ENCODE assay signal across 21 cellular contexts in genomic region chr11:134542401-134543143, GRCh38.
DNase-seq lines count a peak whose midpoint lies in the region; ATAC-seq and TF ChIP-seq lines count a peak whose summit lies in the region.
"Had no signal": no experiment of that assay in that cellular context is flagged by ENCODE, and none has a peak within 500 bp of the region (broad histone marks: within the 10 kb centered on the region; RNA-seq: fewer than 3 reads in every experiment).

No MANE protein-coding gene starts in this region.

- H3K9me3 ChIP-seq in mucosa of descending colon: no peaks in the 10 kb centered on the region
- H3K9me3 ChIP-seq: BLaER1, esophagus muscularis mucosa had no signal

- ATAC-seq in Right ventricle myocardium inferior (no peak), mucosa of descending colon (peak; percentile 82)
- ATAC-seq: K562 had no signal

- TF ChIP-seq CTCF in coronary artery (IDR thresholded peaks at IDR 0.05) (no peak), mucosa of descending colon (IDR thresholded peaks at IDR 0.05) (no peak)

- no peak overlapping the region for H3K27ac ChIP-seq in coronary artery
- H3K27ac ChIP-seq: BLaER1, esophagus muscularis mucosa had no signal

- peak; percentile 43 for DNase-seq in cardiac septum (ENCODE audit: low spot score)
- no peak for DNase-seq in Right ventricle myocardium inferior (ENCODE audit: missing footprints)
- peak; percentile 35 for DNase-seq in coronary artery (ENCODE audit: low spot score)
- DNase-seq in mucosa of descending colon: peak in 2 of 3 donors; percentile 62 to 78
- peak; percentile 83 for DNase-seq in ureter (ENCODE audit: low spot score)
- no peak for DNase-seq in AML-193 (lab: John Stamatoyannopoulos, UW)
- no peak for DNase-seq in NCI-H2029 (lab: John Stamatoyannopoulos, UW)
- no peak for DNase-seq in middle frontal gyrus (ENCODE audit: extremely low spot score, low spot score)
- DNase-seq: activated naive CD4-positive, alpha-beta T cell treated with anti-CD3 and anti-CD28 coated beads, Interleukin-2, amount 50 U/mL, for 16 hours; aorta; central memory CD4-positive, alpha-beta T cell; GOT3; NCI-H146; NCI-H69; Right ventricle myocardium superior; stimulated activated CD4-positive, alpha-beta T cell treated with anti-CD3 and anti-CD28 coated beads, Interleukin-12 subunit alpha, Interleukin-12 subunit beta, amount 100 ng/mL, for 4 hours; SW 1271 had no signal

- H3K36me3 ChIP-seq in mucosa of descending colon (ENCODE audit: low read depth): no peaks in the 10 kb centered on the region
- H3K36me3 ChIP-seq: BLaER1, esophagus muscularis mucosa had no signal

- intact Hi-C loops in cardiac septum (cut with DNase I): no loop called here
- intact Hi-C loops in Right ventricle myocardium inferior (cut with DNase I): no loop called here
- intact Hi-C loops in mucosa of descending colon (cut with DNase I, micrococcal nuclease): no loop called here

- H3K4me3 ChIP-seq in coronary artery: no peak overlapping the region
- H3K4me3 ChIP-seq in mucosa of descending colon: no peak overlapping the region
- H3K4me3 ChIP-seq: BLaER1, esophagus muscularis mucosa, K562, lung had no signal

- no peaks in the 10 kb centered on the region for H3K4me1 ChIP-seq in mucosa of descending colon (ENCODE audit: low read depth)
- H3K4me1 ChIP-seq: esophagus muscularis mucosa had no signal

Comparison
In these comparisons a context has a peak if more than half of its experiments do, and no peak if none do; other contexts are left out.
1. DNase-seq: peak in cardiac septum (single experiment), coronary artery (single experiment), mucosa of descending colon (2 of 3) and ureter (single experiment); none in Right ventricle myocardium inferior (single experiment), AML-193 (0 of 2), NCI-H2029 (single experiment) and middle frontal gyrus (single experiment).